Comparison of ENCODE assay signal across 1 cellular context in genomic region chrX:68656473-68656872, GRCh38. TPM values are rescaled to one million over a fixed set of nuclear protein-coding genes. Genes with fewer than 3 reads are reported as not detected.
"Had no signal": no experiment of that assay in that cellular context is flagged by ENCODE, and none has a peak within 500 bp of the region (broad histone marks: within the 10 kb centered on the region; RNA-seq: fewer than 3 reads in every experiment).

No MANE protein-coding gene starts in this region.

RNA-seq across cellular contexts. Expression of gene STARD8, which starts 9.0 kb away (rescaled TPM):
- polyA plus RNA-seq: naive thymus-derived CD8-positive, alpha-beta T cell had no signal
